Comparison of ENCODE assay signal across 1 cellular context in the genomic region with DNA sequence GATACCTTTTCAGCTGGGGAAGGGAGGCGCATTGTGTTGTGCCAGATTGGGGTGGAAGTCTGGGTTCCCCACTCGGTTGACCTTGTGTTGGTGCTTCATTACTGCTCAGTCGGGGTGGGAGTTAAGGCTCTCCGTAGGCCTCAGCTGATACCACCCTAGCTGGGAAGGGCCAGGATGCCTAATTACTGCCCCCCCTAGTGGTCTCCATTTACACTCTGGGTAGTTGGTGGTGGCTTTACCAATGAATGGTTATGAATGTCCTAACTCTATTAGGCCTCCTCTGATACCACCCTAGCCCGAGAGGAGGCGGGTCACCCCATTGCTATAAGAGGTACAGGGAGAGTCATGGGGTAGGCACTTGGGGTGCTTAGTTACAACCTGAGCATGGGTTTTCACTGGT.
TF ChIP-seq lines count a peak whose summit lies in the region.

No MANE protein-coding gene starts in this region.

TF ChIP-seq in GM23338, 12 proteins besides CTCF, POLR2A, EP300 and RAD21:
- TF ChIP-seq ZNF462 (CRISPR knock-in tag; IDR thresholded peaks at IDR 0.05) (0 out of 2 replicates have a peak, but pooled peaks have one; percentile 31), NANOG (IDR thresholded peaks at IDR 0.05; ENCODE audit: borderline replicate concordance) (no peak), EZH2phosphoT487 (IDR thresholded peaks at IDR 0.05; ENCODE audit: unreplicated experiment) (no peak)
TF ChIP-seq in GM23338: peak in this region for 1.
